In the genomic region with DNA sequence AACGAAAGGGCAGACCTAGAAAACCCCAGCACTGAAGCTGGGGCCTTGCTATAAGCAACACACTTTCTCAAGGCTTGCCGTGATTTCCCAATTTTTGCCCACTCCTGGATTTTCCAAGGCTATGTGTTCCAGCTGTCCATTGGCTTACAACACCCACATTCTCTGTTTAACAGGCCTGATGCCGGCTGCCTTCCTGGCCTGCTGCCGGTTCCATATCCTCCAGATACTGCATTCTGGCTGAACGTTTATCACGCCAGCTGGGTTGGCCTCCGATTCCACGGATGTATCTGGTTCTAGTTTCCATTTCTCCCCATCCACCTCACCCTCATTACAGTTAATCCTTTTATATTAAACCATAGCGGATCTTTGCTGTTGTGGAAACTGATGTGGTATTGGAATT, we compare ENCODE assay signal across 11 cellular contexts. TPM values are rescaled to one million over a fixed set of nuclear protein-coding genes. Genes with fewer than 3 reads are reported as not detected.
DNase-seq lines count a peak whose midpoint lies in the region; ATAC-seq and TF ChIP-seq lines count a peak whose summit lies in the region.
"Had no signal": no experiment of that assay in that cellular context is flagged by ENCODE, and none has a peak within 500 bp of the region (broad histone marks: within the 10 kb centered on the region; RNA-seq: fewer than 3 reads in every experiment).

No MANE protein-coding gene starts in this region.

- H3K27ac Mint-ChIP-seq in activated T-cell treated with anti-CD3 and anti-CD28 coated beads, Interleukin-2, amount 50 U/mL, for 72 hours = no peak overlapping the region
- H3K27ac Mint-ChIP-seq: activated naive CD4-positive, alpha-beta T cell treated with anti-CD3 and anti-CD28 coated beads, Interleukin-2, amount 50 U/mL, for 72 hours had no signal

- H3K9ac ChIP-seq in skeletal muscle tissue (ENCODE audit: low read depth in 1 of 3, low read length in 3 of 3) = no peak overlapping the region
- no peak overlapping the region for H3K9ac ChIP-seq in Karpas-422 (ENCODE audit: low read length)

- H4K20me1 ChIP-seq in Karpas-422 (ENCODE audit: insufficient read depth, low read depth, low read length) = peaks cover 18% of the 10 kb centered on the region

- peak; percentile 91 for DNase-seq in DMS 273 (lab: John Stamatoyannopoulos, UW; ENCODE audit: unreplicated experiment)
- peak; percentile 74 for DNase-seq in left ventricle myocardium inferior
- no peak for DNase-seq in NCI-H2107 treated with DMSO at 0.1 percent for 48 hours (lab: John Stamatoyannopoulos, UW; ENCODE audit: unreplicated experiment)
- no peak for DNase-seq in activated T-cell treated with anti-CD3 and anti-CD28 coated beads, Interleukin-2, amount 50 U/mL, for 72 hours
- no peak for DNase-seq in Karpas-422
- DNase-seq in activated CD4-positive, alpha-beta T cell treated with anti-CD3 and anti-CD28 coated beads for 4 hours = no peak

- no peaks in the 10 kb centered on the region for H3K27me3 Mint-ChIP-seq in activated T-cell treated with anti-CD3 and anti-CD28 coated beads, Interleukin-2, amount 50 U/mL, for 72 hours (ENCODE audit: low read depth)

- H3K9me3 ChIP-seq in left ventricle myocardium inferior (replicated peaks) (no peaks in the 10 kb centered on the region), skeletal muscle tissue (ENCODE audit: control insufficient read depth in 3 of 3, low read length in 3 of 3) (no peaks in the 10 kb centered on the region), Karpas-422 (ENCODE audit: low read length) (no peaks in the 10 kb centered on the region)
- H3K9me3 ChIP-seq: neutrophil had no signal

- peaks cover 21% of the 10 kb centered on the region for H3K79me2 ChIP-seq in Karpas-422 (ENCODE audit: low read length)

- no peaks in the 10 kb centered on the region for H3K27me3 ChIP-seq in left ventricle myocardium inferior (ENCODE audit: low read depth)
- no peaks in the 10 kb centered on the region for H3K27me3 ChIP-seq in skeletal muscle tissue (ENCODE audit: control insufficient read depth in 3 of 3, insufficient read depth in 3 of 3, low read length in 3 of 3)
- no peaks in the 10 kb centered on the region for H3K27me3 ChIP-seq in Karpas-422 (ENCODE audit: low read length)
- H3K27me3 ChIP-seq: neutrophil had no signal

- no peak overlapping the region for H3K4me3 Mint-ChIP-seq in activated T-cell treated with anti-CD3 and anti-CD28 coated beads, Interleukin-2, amount 50 U/mL, for 72 hours

- H3K4me1 Mint-ChIP-seq in activated T-cell treated with anti-CD3 and anti-CD28 coated beads, Interleukin-2, amount 50 U/mL, for 72 hours (ENCODE audit: low read depth) = peaks cover 79% of the 10 kb centered on the region

- H3K4me3 ChIP-seq in WI38 (ENCODE audit: low read depth, low read length) (peak overlapping the region; percentile 10), left ventricle myocardium inferior (peak overlapping the region; percentile 91), skeletal muscle tissue (ENCODE audit: low read length in 3 of 3) (no peak overlapping the region), Karpas-422 (ENCODE audit: low read length) (no peak overlapping the region)

- no peak overlapping the region for H2AFZ ChIP-seq in Karpas-422 (ENCODE audit: low read length)

- ATAC-seq in activated T-cell treated with anti-CD3 and anti-CD28 coated beads, Interleukin-2, amount 50 U/mL, for 72 hours (replicated peaks in 1 of 2) = no peak
- ATAC-seq: activated naive CD4-positive, alpha-beta T cell treated with anti-CD3 and anti-CD28 coated beads, Interleukin-2, amount 50 U/mL, for 72 hours; HCT116 had no signal

- no peaks in the 10 kb centered on the region for H3K9me3 Mint-ChIP-seq in activated T-cell treated with anti-CD3 and anti-CD28 coated beads, Interleukin-2, amount 50 U/mL, for 72 hours
- H3K9me3 Mint-ChIP-seq: activated naive CD4-positive, alpha-beta T cell treated with anti-CD3 and anti-CD28 coated beads, Interleukin-2, amount 50 U/mL, for 72 hours had no signal

- H3K36me3 Mint-ChIP-seq in activated T-cell treated with anti-CD3 and anti-CD28 coated beads, Interleukin-2, amount 50 U/mL, for 72 hours (ENCODE audit: insufficient read depth in 2 of 2) = peaks cover 1 to 5% of the 10 kb centered on the region in 2 donors

- H3K36me3 ChIP-seq in left ventricle myocardium inferior (no peaks in the 10 kb centered on the region), skeletal muscle tissue (ENCODE audit: control insufficient read depth in 3 of 3, insufficient read depth in 3 of 3, low read length in 3 of 3) (no peaks in the 10 kb centered on the region), Karpas-422 (ENCODE audit: insufficient read depth, low read length) (no peaks in the 10 kb centered on the region)
- H3K36me3 ChIP-seq: neutrophil had no signal

- intact Hi-C loops in left ventricle myocardium inferior (cut with micrococcal nuclease) = loop anchor here (10.0 kb wide), 1 partner anchor 49 kb away; no protein-coding TSS in a partner anchor

- H3K9me2 ChIP-seq in Karpas-422 (replicated peaks; ENCODE audit: insufficient read depth, low read length) = no peaks in the 10 kb centered on the region

- H3K4me1 ChIP-seq in left ventricle myocardium inferior (peaks cover 53% of the 10 kb centered on the region), skeletal muscle tissue (ENCODE audit: control insufficient read depth in 3 of 3, insufficient read depth in 3 of 3, low read length in 3 of 3) (peaks cover 16 to 26% (median 21%) of the 10 kb centered on the region in 3 donors), Karpas-422 (ENCODE audit: low read length) (peaks cover 26% of the 10 kb centered on the region)

- TF ChIP-seq CTCF in WI38 (IDR thresholded peaks at IDR 0.05; ENCODE audit: low read depth, low read length) = no peak
- no peak for TF ChIP-seq CTCF in left ventricle myocardium inferior (IDR thresholded peaks at IDR 0.05; ENCODE audit: borderline replicate concordance)

- peak overlapping the region; percentile 97 for H3K27ac ChIP-seq in left ventricle myocardium inferior (replicated peaks)
- H3K27ac ChIP-seq in skeletal muscle tissue (ENCODE audit: low read depth, low read length) = peak overlapping the region; percentile 60
- H3K27ac ChIP-seq in Karpas-422 (ENCODE audit: low read length) = no peak overlapping the region

- no peak overlapping the region for H3K4me2 ChIP-seq in Karpas-422 (ENCODE audit: low read depth, low read length, poor library complexity, severe bottlenecking)

RNA-seq across cellular contexts. Expression of a gene that starts 1.9 kb away (rescaled TPM):
- total RNA-seq in left ventricle myocardium inferior (35.2 TPM), skeletal muscle tissue (79.3 TPM)
- 10 to 100 TPM; 83.3 to 85.8 TPM for total RNA-seq in activated T-cell treated with anti-CD3 and anti-CD28 coated beads, Interleukin-2, amount 50 U/mL, for 72 hours
- 28.5 and 58.7 TPM in 2 replicates for total RNA-seq in Karpas-422 (2014; rRNA removed; shearing (Covaris generic); ENCODE audit: low replicate concordance)

Comparison
In these comparisons a context has a peak if more than half of its experiments do, and no peak if none do; other contexts are left out.
1. DNase-seq: peak in DMS 273 (single experiment) and left ventricle myocardium inferior (single experiment); none in NCI-H2107 treated with DMSO at 0.1 percent for 48 hours (single experiment), activated T-cell treated with anti-CD3 and anti-CD28 coated beads, Interleukin-2, amount 50 U/mL, for 72 hours (0 of 2), Karpas-422 (single experiment) and activated CD4-positive, alpha-beta T cell treated with anti-CD3 and anti-CD28 coated beads for 4 hours (0 of 2).
2. H3K4me3 ChIP-seq: peak in WI38 (single experiment) and left ventricle myocardium inferior (single experiment); none in skeletal muscle tissue (0 of 3) and Karpas-422 (single experiment).